ENCODE assay signal across 27 cellular contexts in the genomic region with DNA sequence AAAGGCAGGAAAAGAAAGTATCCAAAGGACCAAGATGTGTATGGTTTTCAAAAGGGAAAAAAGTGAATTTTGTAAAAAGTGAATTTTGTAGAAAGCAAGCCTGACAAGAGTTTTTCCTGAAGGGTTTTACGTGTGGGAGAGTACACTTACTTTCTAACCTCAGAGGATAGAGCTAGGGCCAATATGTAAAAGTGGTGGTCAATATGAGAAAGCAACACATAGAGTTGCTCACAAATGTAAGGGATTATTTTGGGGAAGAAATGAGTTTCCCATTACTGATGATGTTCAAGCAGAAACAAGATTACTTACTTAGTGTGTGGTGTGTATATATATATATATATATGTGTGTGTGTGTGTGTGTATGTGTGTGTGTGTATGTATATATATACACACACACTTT.
DNase-seq lines count a peak whose midpoint lies in the region; ATAC-seq, FAIRE-seq and TF ChIP-seq lines count a peak whose summit lies in the region.
"Had no signal": no experiment of that assay in that cellular context is flagged by ENCODE, and none has a peak within 500 bp of the region (broad histone marks: within the 10 kb centered on the region; RNA-seq: fewer than 3 reads in every experiment).

No MANE protein-coding gene starts in this region.

- WGBS in GM12878 (ENCODE audit: insufficient coverage, insufficient replicate concordance, low lambda C conversion rate, missing lambda C conversion rate), result 4% methylated on average over 1 of the region's 1 CpG

- H3K27me3 ChIP-seq in GM12878 (replicated peaks in 1 of 2; ENCODE audit: control insufficient read depth in 2 of 2, insufficient read depth in 2 of 2, low read length in 1 of 2), result no peaks in the 10 kb centered on the region

- intact Hi-C loops in GM12878 (cut with micrococcal nuclease; ENCODE audit: unreplicated experiment), result no loop called here

- no peak overlapping the region for H3K4me3 ChIP-seq in GM12878
- H3K4me3 ChIP-seq: SK-N-MC had no signal

- H3K9ac ChIP-seq in GM12878 (ENCODE audit: control insufficient read depth, insufficient read depth, low read length), result no peak overlapping the region

- H3K9me3 ChIP-seq in GM12878 (replicated peaks; ENCODE audit: control insufficient read depth, insufficient read depth, low read length), result no peaks in the 10 kb centered on the region

- H3K9me3 Mint-ChIP-seq in activated naive CD4-positive, alpha-beta T cell treated with anti-CD3 and anti-CD28 coated beads, Interleukin-2, amount 50 U/mL, for 72 hours, result no peaks in the 10 kb centered on the region
- no peaks in the 10 kb centered on the region for H3K9me3 Mint-ChIP-seq in stimulated activated naive CD8-positive, alpha-beta T cell treated with anti-CD3 and anti-CD28 coated beads, Interleukin-15, Interleukin-2, amounts not matched to agents 100 ng/mL and 50 ng/mL, for 24 hours
- no peaks in the 10 kb centered on the region for H3K9me3 Mint-ChIP-seq in effector memory CD8-positive, alpha-beta T cell
- H3K9me3 Mint-ChIP-seq: CD8-positive, alpha-beta memory T cell; IgD-negative memory B cell had no signal

- SMC1A ChIA-PET in GM12878 (lab: Charles Lee; ENCODE audit: uncharacterized antibody, unreplicated experiment), result no interaction called here

- H3K4me2 ChIP-seq in GM12878 (ENCODE audit: control insufficient read depth, insufficient read depth), result no peak overlapping the region

- H3K4me1 ChIP-seq in GM12878 (ENCODE audit: control insufficient read depth, insufficient read depth, low read length), result no peaks in the 10 kb centered on the region

- H4K20me1 ChIP-seq in GM12878 (ENCODE audit: control insufficient read depth, insufficient read depth), result no peaks in the 10 kb centered on the region

- no TSS peak for BruUV-seq in GM12878 (replicated peaks; lab: Mats Ljungman, UMichigan)

- no peak overlapping the region for H3K4me3 Mint-ChIP-seq in stimulated activated naive CD8-positive, alpha-beta T cell treated with anti-CD3 and anti-CD28 coated beads, Interleukin-15, Interleukin-2, amounts not matched to agents 100 ng/mL and 50 ng/mL, for 24 hours
- H3K4me3 Mint-ChIP-seq in effector memory CD8-positive, alpha-beta T cell, result no peak overlapping the region
- H3K4me3 Mint-ChIP-seq: CD8-positive, alpha-beta memory T cell; IgD-negative memory B cell had no signal

- no peaks in the 10 kb centered on the region for H3K36me3 ChIP-seq in GM12878 (ENCODE audit: control insufficient read depth in 2 of 2, insufficient read depth in 2 of 2, low read length in 1 of 2)

- H3K27me3 Mint-ChIP-seq in stimulated activated naive CD8-positive, alpha-beta T cell treated with anti-CD3 and anti-CD28 coated beads, Interleukin-15, Interleukin-2, amounts not matched to agents 100 ng/mL and 50 ng/mL, for 24 hours, result no peaks in the 10 kb centered on the region
- H3K27me3 Mint-ChIP-seq in effector memory CD8-positive, alpha-beta T cell, result no peaks in the 10 kb centered on the region
- H3K27me3 Mint-ChIP-seq: CD8-positive, alpha-beta memory T cell; IgD-negative memory B cell had no signal

- ATAC-seq in activated naive CD4-positive, alpha-beta T cell treated with anti-CD3 and anti-CD28 coated beads, Interleukin-2, amount 50 U/mL, for 72 hours, result peak; percentile 41 to 60
- peak; percentile 67 for ATAC-seq in HG02870 (IDR thresholded peaks at IDR 0.05; ENCODE audit: unreplicated experiment)
- no peak for ATAC-seq in GM12878
- no peak for ATAC-seq in effector memory CD8-positive, alpha-beta T cell (replicated peaks)
- ATAC-seq in GM21737 (IDR thresholded peaks at IDR 0.05; ENCODE audit: unreplicated experiment), result no peak
- ATAC-seq: PC-3 had no signal

- CTCF ChIA-PET in GM12878 (lab: Yijun Ruan, JAX), result no interaction called here

- H3K36me3 Mint-ChIP-seq in activated naive CD4-positive, alpha-beta T cell treated with anti-CD3 and anti-CD28 coated beads, Interleukin-2, amount 50 U/mL, for 72 hours, result no peaks in the 10 kb centered on the region
- H3K36me3 Mint-ChIP-seq in stimulated activated naive CD8-positive, alpha-beta T cell treated with anti-CD3 and anti-CD28 coated beads, Interleukin-15, Interleukin-2, amounts not matched to agents 100 ng/mL and 50 ng/mL, for 24 hours (ENCODE audit: low read depth), result no peaks in the 10 kb centered on the region
- H3K36me3 Mint-ChIP-seq in effector memory CD8-positive, alpha-beta T cell (ENCODE audit: insufficient read depth), result peaks cover 6% of the 10 kb centered on the region

- no peak for DNase-seq in activated naive CD4-positive, alpha-beta T cell treated with anti-CD3 and anti-CD28 coated beads, Interleukin-2, amount 50 U/mL, for 72 hours (ENCODE audit: low spot score in 2 of 2)
- no peak for DNase-seq in activated naive CD4-positive, alpha-beta T cell treated with anti-CD3 and anti-CD28 coated beads, Interleukin-2, amount 50 U/mL, for 16 hours
- DNase-seq in GM12878 (ENCODE audit: low read depth, low spot score), result no peak
- DNase-seq in effector memory CD8-positive, alpha-beta T cell, result no peak
- no peak for DNase-seq in HCEC 1CT
- DNase-seq: 8988T; AML-193; CD8-positive, alpha-beta memory T cell; DMS53; GF-D8; GOT3; NCI-H1694; NCI-H2081; NCI-H2171 treated with DMSO at 0.1 percent for 48 hours; NCI-H446; NCI-H526; PC-3; RPMI8226; SHP77; SW 1271 had no signal

- no peak for TF ChIP-seq POLR2A in GM12878 (IDR thresholded peaks at IDR 0.05; ENCODE audit: low read depth, low read length)

- TF ChIP-seq EP300 in GM12878 (IDR thresholded peaks at IDR 0.05; ENCODE audit: borderline replicate concordance in 1 of 2, control insufficient read depth in 1 of 2, low read depth in 2 of 2, low read length in 2 of 2), result no peak

- no peak overlapping the region for H3K27ac ChIP-seq in GM12878 (ENCODE audit: control insufficient read depth, insufficient read depth)
- H3K27ac ChIP-seq: C4-2B, SK-N-MC had no signal

- POLR2A ChIA-PET in GM12878 (lab: Charles Lee), result no interaction called here

- H3K27ac Mint-ChIP-seq in activated naive CD4-positive, alpha-beta T cell treated with anti-CD3 and anti-CD28 coated beads, Interleukin-2, amount 50 U/mL, for 72 hours, result peak overlapping the region in 1 of 2 donors; percentile 24
- peak overlapping the region; percentile 20 for H3K27ac Mint-ChIP-seq in stimulated activated naive CD8-positive, alpha-beta T cell treated with anti-CD3 and anti-CD28 coated beads, Interleukin-15, Interleukin-2, amounts not matched to agents 100 ng/mL and 50 ng/mL, for 24 hours
- no peak overlapping the region for H3K27ac Mint-ChIP-seq in effector memory CD8-positive, alpha-beta T cell

- no peak for TF ChIP-seq RAD21 in GM12878 (IDR thresholded peaks at IDR 0.05; ENCODE audit: insufficient read depth, low read depth, low read length)

- no peak for FAIRE-seq in GM12878 (lab: Jason Lieb, UNC)
- FAIRE-seq: D721Med had no signal

- H3K79me2 ChIP-seq in GM12878 (ENCODE audit: control insufficient read depth, insufficient read depth, low read length), result no peaks in the 10 kb centered on the region

- TF ChIP-seq CTCF in GM12878 (IDR thresholded peaks at IDR 0.05 in 2 of 3, conservative IDR thresholded peaks at IDR 0.05 in 1 of 3; ENCODE audit: control insufficient read depth in 2 of 3, extremely low read depth in 1 of 3, insufficient read depth in 1 of 3, low read depth in 3 of 3, low read length in 3 of 3), result no peak

- H2AFZ ChIP-seq in GM12878 (ENCODE audit: control insufficient read depth, low read depth, low read length), result no peak overlapping the region

- in situ Hi-C loops in GM12878 (cut with MboI), result no loop called here

- H3K4me1 Mint-ChIP-seq in stimulated activated naive CD8-positive, alpha-beta T cell treated with anti-CD3 and anti-CD28 coated beads, Interleukin-15, Interleukin-2, amounts not matched to agents 100 ng/mL and 50 ng/mL, for 24 hours (ENCODE audit: low read depth), result peaks cover 26% of the 10 kb centered on the region
- H3K4me1 Mint-ChIP-seq in effector memory CD8-positive, alpha-beta T cell (ENCODE audit: low read depth in 2 of 2), result no peaks in the 10 kb centered on the region
- H3K4me1 Mint-ChIP-seq: CD8-positive, alpha-beta memory T cell; IgD-negative memory B cell had no signal

- RAD21 ChIA-PET in GM12878 (lab: Charles Lee; ENCODE audit: unreplicated experiment), result no interaction called here

TF ChIP-seq in GM12878, 131 proteins besides CTCF, POLR2A, EP300 and RAD21:
- TF ChIP-seq RUNX3 (IDR thresholded peaks at IDR 0.05; ENCODE audit: low read length) (peak; percentile 51; the same call in 1 of the 2 replicates), STAT3 (IDR thresholded peaks at IDR 0.05; ENCODE audit: low read depth, low read length) (no peak), NFYA (IDR thresholded peaks at IDR 0.05; ENCODE audit: borderline replicate concordance, low read depth, low read length) (no peak), POLR2AphosphoS2 (IDR thresholded peaks at IDR 0.05; ENCODE audit: low read depth, low read length) (no peak), SIN3A (IDR thresholded peaks at IDR 0.05; ENCODE audit: low read depth, low read length) (no peak), STAT1 (conservative IDR thresholded peaks at IDR 0.05) (no peak), SREBF2 (IDR thresholded peaks at IDR 0.05; ENCODE audit: low read length) (no peak)

Comparison
In these comparisons a context has a peak if more than half of its experiments do, and no peak if none do; other contexts are left out.
1. ATAC-seq: peak in activated naive CD4-positive, alpha-beta T cell treated with anti-CD3 and anti-CD28 coated beads, Interleukin-2, amount 50 U/mL, for 72 hours (2 of 2) and HG02870 (single experiment); none in GM12878 (single experiment), effector memory CD8-positive, alpha-beta T cell (single experiment) and GM21737 (single experiment).